1 cellular context compared by ENCODE assay signal in genomic region chr2:215677466-215677865, GRCh38.
TF ChIP-seq lines count a peak whose summit lies in the region.

No MANE protein-coding gene starts in this region.

TF ChIP-seq in IMR-90, 13 proteins besides CTCF, POLR2A, EP300 and RAD21 (continued from another document):
- TF ChIP-seq ELK1 (IDR thresholded peaks at IDR 0.05; ENCODE audit: borderline replicate concordance, low read depth, low read length) (no peak), CEBPB (IDR thresholded peaks at IDR 0.05; ENCODE audit: low read depth, low read length) (no peak), RCOR1 (IDR thresholded peaks at IDR 0.05; ENCODE audit: insufficient replicate concordance, low read length) (no peak), RFX5 (IDR thresholded peaks at IDR 0.05; ENCODE audit: low read depth, low read length) (no peak)
TF ChIP-seq in IMR-90: peak in this region for 0.
